29 cellular contexts compared by ENCODE assay signal in genomic region chr14:76752744-76753143, GRCh38. TPM values are rescaled to one million over a fixed set of nuclear protein-coding genes. Genes with fewer than 3 reads are reported as not detected.
DNase-seq lines count a peak whose midpoint lies in the region; ATAC-seq, FAIRE-seq and TF ChIP-seq lines count a peak whose summit lies in the region.
"Had no signal": no experiment of that assay in that cellular context is flagged by ENCODE, and none has a peak within 500 bp of the region (broad histone marks: within the 10 kb centered on the region; RNA-seq: fewer than 3 reads in every experiment).

No MANE protein-coding gene starts in this region.

- H4K20me1 ChIP-seq in SK-N-SH (ENCODE audit: insufficient read depth), result no peaks in the 10 kb centered on the region
- no peaks in the 10 kb centered on the region for H4K20me1 ChIP-seq in neural progenitor cell (ENCODE audit: low read depth)

- H3K9ac ChIP-seq in SK-N-SH, result no peak overlapping the region
- no peak overlapping the region for H3K9ac ChIP-seq in neural progenitor cell

- CTCF ChIA-PET in SK-N-SH (lab: Yijun Ruan, JAX), result no interaction called here

- H2AFZ ChIP-seq in SK-N-SH (ENCODE audit: low read depth) (no peak overlapping the region), neural progenitor cell (replicated peaks) (no peak overlapping the region)
- H2AFZ ChIP-seq: PC-9 had no signal

- peaks cover 4% of the 10 kb centered on the region for H3K27me3 Mint-ChIP-seq in neural progenitor cell (ENCODE audit: insufficient read depth, low read depth)

- WGBS in SK-N-SH (ENCODE audit: low lambda C conversion rate), result 33% methylated on average over 5 of the region's 6 CpGs

- H3K4me3 ChIP-seq in SK-N-SH (ENCODE audit: low read depth in 2 of 2, low read length in 1 of 2), result no peak overlapping the region
- no peak overlapping the region for H3K4me3 ChIP-seq in dorsolateral prefrontal cortex
- H3K4me3 ChIP-seq in neural progenitor cell, result no peak overlapping the region
- H3K4me3 ChIP-seq: left ventricle myocardium inferior, PC-9 had no signal

- H3K4me2 ChIP-seq in SK-N-SH (no peak overlapping the region), neural progenitor cell (no peak overlapping the region)
- H3K4me2 ChIP-seq: PC-9 had no signal

- peak; percentile 37 for FAIRE-seq in urothelium cell line (lab: Jason Lieb, UNC)
- FAIRE-seq: HepG2, islet of Langerhans had no signal

- H3K4me1 ChIP-seq in SK-N-SH (ENCODE audit: control insufficient read depth in 1 of 2, insufficient read depth in 2 of 2, low read depth in 1 of 2, low read length in 1 of 2) (peaks cover 0 to 4% of the 10 kb centered on the region in 2 experiments; a peak in 1 of 4 replicates), neural progenitor cell (no peaks in the 10 kb centered on the region)
- H3K4me1 ChIP-seq: left ventricle myocardium inferior had no signal

- DNase-seq in SK-N-SH (peak; percentile 7), dorsolateral prefrontal cortex (peak in 8 of 10 donors; percentile 44 to 77 (median 71)), neural progenitor cell (ENCODE audit: low spot score) (peak; percentile 0), urothelium cell line (ENCODE audit: low spot score) (peak; percentile 2), HuH-7.5 (ENCODE audit: low spot score) (no peak), H4 (ENCODE audit: low spot score) (no peak)
- DNase-seq: 8988T; activated CD4-positive, alpha-beta T cell treated with anti-CD3 and anti-CD28 coated beads for 1 hour; activated CD8-positive, alpha-beta T cell treated with anti-CD3 and anti-CD28 coated beads, Interleukin-2, amount 10 ng/mL, durations not matched to agents 7 days and 5 days; activated naive CD4-positive, alpha-beta T cell treated with anti-CD3 and anti-CD28 coated beads for 36 hours; brain microvascular endothelial cell; Calu3; Karpas-422; left ventricle myocardium inferior; naive B cell; NCI-H1417; NCI-H2081; NCI-H2227 treated with DMSO at 0.1 percent for 48 hours; NCI-H69; PC-9; stimulated activated CD4-positive, alpha-beta T cell treated with anti-CD3 and anti-CD28 coated beads, Interleukin-4, amount 100 ng/mL, for 24 hours; T-helper 2 cell had no signal

- peak overlapping the region; percentile 57 for H3K27ac Mint-ChIP-seq in neural progenitor cell
- H3K27ac Mint-ChIP-seq: activated CD8-positive, alpha-beta T cell treated with anti-CD3 and anti-CD28 coated beads, Interleukin-2, amount 10 ng/mL, durations not matched to agents 7 days and 5 days; activated naive CD4-positive, alpha-beta T cell treated with anti-CD3 and anti-CD28 coated beads for 36 hours had no signal

- TF ChIP-seq RAD21 in SK-N-SH (IDR thresholded peaks at IDR 0.05; ENCODE audit: low read length), result no peak

- peaks cover 6% of the 10 kb centered on the region for H3K4me1 Mint-ChIP-seq in neural progenitor cell
- H3K4me1 Mint-ChIP-seq: naive B cell had no signal

- no peaks in the 10 kb centered on the region for H3K9me3 ChIP-seq in SK-N-SH
- H3K9me3 ChIP-seq in neural progenitor cell (ENCODE audit: low read depth), result no peaks in the 10 kb centered on the region
- H3K9me3 ChIP-seq: neutrophil had no signal

- H3K36me3 ChIP-seq in SK-N-SH (replicated peaks in 1 of 2; ENCODE audit: control insufficient read depth in 1 of 2, insufficient read depth in 2 of 2, low read length in 1 of 2) (no peaks in the 10 kb centered on the region), neural progenitor cell (no peaks in the 10 kb centered on the region)
- H3K36me3 ChIP-seq: brain microvascular endothelial cell, left ventricle myocardium inferior, neutrophil had no signal

- TF ChIP-seq CTCF in SK-N-SH (IDR thresholded peaks at IDR 0.05) (no peak), dorsolateral prefrontal cortex (IDR thresholded peaks at IDR 0.05 in 54 of 56, conservative IDR thresholded peaks at IDR 0.05 in 2 of 56; ENCODE audit: low read depth in 1 of 56, partially characterized antibody in 56 of 56) (peak in 7 of 56 donors; percentile 7 to 42 (median 11)), neural progenitor cell (IDR thresholded peaks at IDR 0.05) (no peak)

- POLR2A ChIA-PET in SK-N-SH (lab: Yijun Ruan, JAX), result no interaction called here

- H3K36me3 Mint-ChIP-seq in neural progenitor cell, result no peaks in the 10 kb centered on the region
- H3K36me3 Mint-ChIP-seq: naive B cell had no signal

- peaks cover 6% of the 10 kb centered on the region for H3K9me3 Mint-ChIP-seq in neural progenitor cell
- H3K9me3 Mint-ChIP-seq: activated naive CD4-positive, alpha-beta T cell treated with anti-CD3 and anti-CD28 coated beads for 36 hours had no signal

- H3K27ac ChIP-seq in SK-N-SH (ENCODE audit: low read depth in 2 of 2, low read length in 1 of 2), result no peak overlapping the region
- H3K27ac ChIP-seq in dorsolateral prefrontal cortex, result peak overlapping the region in 30 of 59 donors; percentile 2 to 62 (median 39)
- no peak overlapping the region for H3K27ac ChIP-seq in neural progenitor cell
- H3K27ac ChIP-seq: brain microvascular endothelial cell, left ventricle myocardium inferior, neutrophil, PC-9 had no signal

- no peak for TF ChIP-seq EP300 in SK-N-SH (IDR thresholded peaks at IDR 0.05; ENCODE audit: borderline replicate concordance in 1 of 2, low read depth in 1 of 2, low read length in 1 of 2)

- H3K9me2 ChIP-seq in SK-N-SH, result no peaks in the 10 kb centered on the region

- peak overlapping the region; percentile 21 for H3K4me3 Mint-ChIP-seq in neural progenitor cell
- H3K4me3 Mint-ChIP-seq: activated CD8-positive, alpha-beta T cell treated with anti-CD3 and anti-CD28 coated beads, Interleukin-2, amount 10 ng/mL, durations not matched to agents 7 days and 5 days; activated naive CD4-positive, alpha-beta T cell treated with anti-CD3 and anti-CD28 coated beads for 36 hours; naive B cell had no signal

- intact Hi-C loops in dorsolateral prefrontal cortex (cut with DNase I), result loop anchor here in 1 of 2 donors (2.0 kb wide), 1 partner anchor 32 kb away; no protein-coding TSS in a partner anchor

- H3K79me2 ChIP-seq in SK-N-SH (ENCODE audit: insufficient read depth) (no peaks in the 10 kb centered on the region), neural progenitor cell (ENCODE audit: low read depth) (no peaks in the 10 kb centered on the region)

- ATAC-seq in SK-N-SH treated with all-trans-retinoic acid at 6 μM for 48 hours, result no peak
- ATAC-seq in GM19324 (IDR thresholded peaks at IDR 0.05; ENCODE audit: low FRiP score, unreplicated experiment), result no peak
- ATAC-seq: activated CD8-positive, alpha-beta T cell treated with anti-CD3 and anti-CD28 coated beads, Interleukin-2, amount 10 ng/mL, durations not matched to agents 7 days and 5 days; HCT116; HepG2; Right ventricle myocardium inferior had no signal

- H3K27me3 ChIP-seq in SK-N-SH (ENCODE audit: insufficient read depth), result no peaks in the 10 kb centered on the region
- H3K27me3 ChIP-seq in dorsolateral prefrontal cortex, result no peaks in the 10 kb centered on the region
- H3K27me3 ChIP-seq in neural progenitor cell, result no peaks in the 10 kb centered on the region
- H3K27me3 ChIP-seq: brain microvascular endothelial cell had no signal

- H3F3A ChIP-seq in SK-N-SH (replicated peaks; ENCODE audit: insufficient read depth), result no peaks in the 10 kb centered on the region
- no peaks in the 10 kb centered on the region for H3F3A ChIP-seq in neural progenitor cell (ENCODE audit: low read depth)

TF ChIP-seq in SK-N-SH, 30 proteins besides CTCF, POLR2A, EP300 and RAD21 (continues in another document):
- TF ChIP-seq EZH2phosphoT487 (IDR thresholded peaks at IDR 0.05; ENCODE audit: borderline replicate concordance, low read depth) (no peak), GATA2 (CRISPR knock-in tag; IDR thresholded peaks at IDR 0.05) (no peak), FOXM1 (IDR thresholded peaks at IDR 0.05; ENCODE audit: low read depth) (no peak), PBX3 (IDR thresholded peaks at IDR 0.05) (no peak), CHD2 (IDR thresholded peaks at IDR 0.05; ENCODE audit: low read length, partially characterized antibody) (no peak)

TF ChIP-seq in SK-N-SH treated with all-trans-retinoic acid at 6 μM for 48 hours, 23 proteins besides CTCF, POLR2A, EP300 and RAD21 (continues in another document):
- TF ChIP-seq TSHZ2 (CRISPR knock-in tag; IDR thresholded peaks at IDR 0.05) (no peak), ARNTL (CRISPR knock-in tag; IDR thresholded peaks at IDR 0.05; ENCODE audit: borderline replicate concordance, low read depth) (no peak), TCF4 (CRISPR knock-in tag; IDR thresholded peaks at IDR 0.05; ENCODE audit: borderline replicate concordance) (no peak), ZFP3 (CRISPR knock-in tag; IDR thresholded peaks at IDR 0.05) (no peak), GLIS3 (CRISPR knock-in tag; IDR thresholded peaks at IDR 0.05) (no peak)

RNA-seq across cellular contexts. Expression of gene VASH1, which starts 8.5 kb away (rescaled TPM):
- 4.8 and 4.9 TPM in 2 replicates for polyA plus RNA-seq in SK-N-SH (2012; rRNA removed)
- polyA plus RNA-seq in SK-N-SH (2012; cell fraction: cytosol; rRNA removed), result 2.1 and 2.8 TPM in 2 replicates
- 18.6 and 33.7 TPM in 2 replicates for polyA plus RNA-seq in SK-N-SH (2012; cell fraction: nucleus; rRNA removed)
- 10 to 100 TPM; 19.4 to 63.3 (median 33.9) TPM for total RNA-seq in dorsolateral prefrontal cortex
- 10.3 and 20.1 TPM in 2 replicates for total RNA-seq in neural progenitor cell (ENCODE audit: low replicate concordance)
- 2.2 and 3.3 TPM in 2 replicates for total RNA-seq in H4 (2014; rRNA removed; shearing (Covaris generic))

RNA-seq across cellular contexts. Expression of gene ANGEL1, which starts 59.9 kb away (rescaled TPM):
- polyA plus RNA-seq in SK-N-SH (2012; rRNA removed), result 14.1 and 20.7 TPM in 2 replicates
- polyA plus RNA-seq in SK-N-SH (2012; cell fraction: cytosol; rRNA removed), result 7.5 and 9.8 TPM in 2 replicates
- polyA plus RNA-seq in SK-N-SH (2012; cell fraction: nucleus; rRNA removed), result 48.0 and 56.1 TPM in 2 replicates
- total RNA-seq in dorsolateral prefrontal cortex (10 to 100 TPM; 25.7 to 56.1 (median 41.1) TPM), neural progenitor cell (ENCODE audit: low replicate concordance) (23.2 and 28.7 TPM in 2 replicates)
- total RNA-seq in H4 (2014; rRNA removed; shearing (Covaris generic)), result 7.7 and 9.3 TPM in 2 replicates

Comparison
In these comparisons a context has a peak if more than half of its experiments do, and no peak if none do; other contexts are left out.
1. DNase-seq: peak in SK-N-SH (single experiment), dorsolateral prefrontal cortex (8 of 10), neural progenitor cell (single experiment) and urothelium cell line (single experiment); none in HuH-7.5 (single experiment) and H4 (single experiment).
2. H3K27ac ChIP-seq: peak in dorsolateral prefrontal cortex (30 of 59); none in SK-N-SH (0 of 2) and neural progenitor cell (single experiment).